ENCODE assay signal across 21 cellular contexts in the genomic region with DNA sequence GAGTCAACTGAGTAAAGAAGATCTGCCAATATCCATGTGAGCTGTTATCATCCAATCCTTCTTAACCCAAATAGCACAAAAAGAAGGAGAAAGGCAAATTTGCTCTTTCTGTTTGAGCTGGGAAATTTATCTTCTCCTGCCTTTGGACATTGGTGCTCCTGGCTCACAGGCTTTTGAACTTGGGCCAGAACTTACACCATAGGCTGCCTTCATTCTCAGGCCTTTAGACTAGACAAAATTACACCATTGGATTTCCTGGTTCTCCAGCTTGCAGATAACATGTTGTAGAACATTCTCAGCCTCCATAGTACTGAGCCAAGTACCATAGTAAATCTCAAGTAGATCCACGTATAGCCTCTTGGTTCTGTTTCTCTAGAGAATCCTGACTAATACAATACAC.
"Had no signal": no experiment of that assay in that cellular context is flagged by ENCODE, and none has a peak within 500 bp of the region (broad histone marks: within the 10 kb centered on the region; RNA-seq: fewer than 3 reads in every experiment).

No MANE protein-coding gene starts in this region.

- H3K27ac ChIP-seq: SJSA1, SK-N-MC had no signal

- ATAC-seq: HepG2 had no signal

- H3K9me3 ChIP-seq: MG63, SJSA1 had no signal

- H3K36me3 ChIP-seq: MG63, SJSA1 had no signal

- DNase-seq: IMR-90, Karpas-422, KG1, MG63, NCI-H1092, NCI-H1105 treated with DMSO at 0.1 percent for 48 hours, NCI-H1436, NCI-H187, NCI-H2171, NCI-H226, NCI-H446, NCI-H510A, NCI-H524 treated with DMSO at 0.1 percent for 48 hours, NCI-H82, Right ventricle myocardium superior, RPMI8226, SIG-M5 had no signal

- H3K4me3 ChIP-seq: MG63, SJSA1, SK-N-MC had no signal

- H3K27me3 ChIP-seq: MG63, SJSA1 had no signal

- FAIRE-seq: HepG2, RCC 7860 had no signal

- H3K4me1 ChIP-seq: SJSA1 had no signal
